13 cellular contexts compared by ENCODE assay signal in genomic region chr10:12156367-12157123, GRCh38. TPM values are rescaled to one million over a fixed set of nuclear protein-coding genes. Genes with fewer than 3 reads are reported as not detected.
A peak's percentile ranks its signal among the peaks of the same experiment; 100 is the strongest.
DNase-seq lines count a peak whose midpoint lies in the region; TF ChIP-seq lines count a peak whose summit lies in the region.
"Had no signal": no experiment of that assay in that cellular context is flagged by ENCODE, and none has a peak within 500 bp of the region (broad histone marks: within the 10 kb centered on the region; RNA-seq: fewer than 3 reads in every experiment).

No MANE protein-coding gene starts in this region.

- intact Hi-C loops in Caco-2 (cut with micrococcal nuclease; ENCODE audit: unreplicated experiment) (loop anchor here (1.0 kb wide), 1 partner anchor 26 kb away; no protein-coding TSS in a partner anchor), colonic mucosa (cut with DNase I) (no loop called here)

- H3K4me3 Mint-ChIP-seq in Caco-2 (ENCODE audit: unreplicated experiment), result peak overlapping the region; percentile 49
- H3K4me3 Mint-ChIP-seq: B cell; CD4-positive, alpha-beta T cell; GM23338 had no signal

- H3K9ac ChIP-seq in colonic mucosa (ENCODE audit: low read depth in 2 of 2, low read length in 2 of 2) (no peak overlapping the region), liver (ENCODE audit: low read depth in 1 of 2, low read length in 2 of 2) (peak overlapping the region in 1 of 2 donors; percentile 52)

- peak; percentile 49 to 64 for TF ChIP-seq RAD21 in liver (IDR thresholded peaks at IDR 0.05)

- no peak overlapping the region for H3K27ac ChIP-seq in colonic mucosa
- H3K27ac ChIP-seq in liver (ENCODE audit: low read depth in 1 of 2, low read length in 2 of 2), result peak overlapping the region; percentile 37 to 83

- DNase-seq in Caco-2 (peak; percentile 69 to 81), HuH-7.5 (ENCODE audit: low spot score) (peak; percentile 50), colonic mucosa (peak; percentile 28), epidermal melanocyte (ENCODE audit: insufficient read length, low spot score) (no peak), NOMO-1 treated with DMSO at 0.1 percent for 48 hours (lab: John Stamatoyannopoulos, UW; ENCODE audit: unreplicated experiment) (no peak), OCI-M2 (lab: John Stamatoyannopoulos, UW; ENCODE audit: unreplicated experiment) (no peak)
- DNase-seq: C1 segment of cervical spinal cord; CD4-positive, alpha-beta T cell; DMS79; H7 had no signal

- H3K36me3 Mint-ChIP-seq in Caco-2 (ENCODE audit: insufficient read depth, unreplicated experiment), result peaks cover 33% of the 10 kb centered on the region

- no TSS peak for BruUV-seq in Caco-2 (replicated peaks; lab: Mats Ljungman, UMichigan)

- H3K9me3 ChIP-seq in Caco-2 (no peaks in the 10 kb centered on the region), colonic mucosa (no peaks in the 10 kb centered on the region), liver (ENCODE audit: control insufficient read depth in 4 of 4, low read length in 3 of 4) (no peaks in the 10 kb centered on the region)

- CTCF ChIA-PET in Caco-2 (lab: Charles Lee), result interaction anchor here (0.7 to 1.1 kb wide), 2 partner anchors 23 to 26 kb away, joined by 3 to 8 read pairs; no protein-coding TSS in a partner anchor

- H3K9me3 Mint-ChIP-seq in Caco-2 (ENCODE audit: unreplicated experiment), result no peaks in the 10 kb centered on the region
- H3K9me3 Mint-ChIP-seq: CD4-positive, alpha-beta T cell; GM23338 had no signal

- H3K4me1 ChIP-seq in Caco-2 (peaks cover 27% of the 10 kb centered on the region), colonic mucosa (no peaks in the 10 kb centered on the region), liver (ENCODE audit: control insufficient read depth in 4 of 4, insufficient read depth in 4 of 4, low read length in 3 of 4) (peaks cover 4 to 21% (median 16%) of the 10 kb centered on the region in 4 donors)

- no peaks in the 10 kb centered on the region for H3K27me3 Mint-ChIP-seq in Caco-2 (ENCODE audit: insufficient read depth, unreplicated experiment)
- H3K27me3 Mint-ChIP-seq: B cell; CD4-positive, alpha-beta T cell had no signal

- H3K4me3 ChIP-seq in Caco-2 (ENCODE audit: low read depth, low read length) (peak overlapping the region; percentile 11; the same call in 1 of the 2 replicates), colonic mucosa (no peak overlapping the region), liver (ENCODE audit: low read depth in 1 of 3, low read length in 3 of 3) (no peak overlapping the region)
- H3K4me3 ChIP-seq: GM23338 had no signal

- POLR2A ChIA-PET in Caco-2 (lab: Charles Lee), result interaction anchor here (1.0 to 1.1 kb wide), 2 partner anchors 39 to 113 kb away, joined by 4 to 6 read pairs; partner anchors contain the start of gene NUDT5

- no peaks in the 10 kb centered on the region for H3K36me3 ChIP-seq in Caco-2 (ENCODE audit: control insufficient read depth, insufficient read depth, low read length)
- peaks cover 8% of the 10 kb centered on the region for H3K36me3 ChIP-seq in colonic mucosa
- H3K36me3 ChIP-seq in liver (ENCODE audit: control insufficient read depth in 4 of 4, insufficient read depth in 3 of 4, low read depth in 1 of 4, low read length in 3 of 4), result peaks cover 0 to 4% (median 1%) of the 10 kb centered on the region in 4 donors

- H3K4me1 Mint-ChIP-seq in Caco-2 (ENCODE audit: low read depth, unreplicated experiment), result peaks cover 27% of the 10 kb centered on the region
- H3K4me1 Mint-ChIP-seq: B cell, GM23338 had no signal

- TF ChIP-seq CTCF in Caco-2 (IDR thresholded peaks at IDR 0.05; ENCODE audit: insufficient read depth in 1 of 2, low read depth in 1 of 2, low read length in 1 of 2, severe bottlenecking in 1 of 2, unreplicated experiment in 1 of 2), result peak in 1 of 2 experiments; percentile 28
- no peak for TF ChIP-seq CTCF in colonic mucosa (IDR thresholded peaks at IDR 0.05)
- peak; percentile 27 for TF ChIP-seq CTCF in liver (IDR thresholded peaks at IDR 0.05; ENCODE audit: low read depth, low read length, missing input control)

- WGBS in liver, result 40% methylated on average over 14 of the region's 14 CpGs

- H3K27ac Mint-ChIP-seq in Caco-2 (ENCODE audit: unreplicated experiment), result peak overlapping the region; percentile 11
- H3K27ac Mint-ChIP-seq: B cell; CD4-positive, alpha-beta T cell; GM23338 had no signal

- H3K27me3 ChIP-seq in Caco-2 (replicated peaks; ENCODE audit: control insufficient read depth, insufficient read depth, low read length) (no peaks in the 10 kb centered on the region), colonic mucosa (no peaks in the 10 kb centered on the region), liver (ENCODE audit: control insufficient read depth in 4 of 4, insufficient read depth in 4 of 4, low read length in 3 of 4) (no peaks in the 10 kb centered on the region)

TF ChIP-seq in liver, 16 proteins besides CTCF, POLR2A, EP300 and RAD21:
- TF ChIP-seq NR2F2 (IDR thresholded peaks at IDR 0.05) (no peak), RXRA (IDR thresholded peaks at IDR 0.05) (peak; percentile 86 to 90), HNF4G (IDR thresholded peaks at IDR 0.05) (peak; percentile 98), FOXA1 (IDR thresholded peaks at IDR 0.05) (no peak), EGR1 (IDR thresholded peaks at IDR 0.05; ENCODE audit: low read depth in 2 of 2) (peak in 1 of 2 donors; percentile 36), GABPA (IDR thresholded peaks at IDR 0.05 in 1 of 2, conservative IDR thresholded peaks at IDR 0.05 in 1 of 2) (peak in 1 of 2 donors; percentile 55), SP1 (IDR thresholded peaks at IDR 0.05) (peak; percentile 97), REST (IDR thresholded peaks at IDR 0.05) (peak; percentile 79), JUND (IDR thresholded peaks at IDR 0.05) (peak; percentile 79 to 84), TAF1 (conservative IDR thresholded peaks at IDR 0.05) (peak; percentile 64), FOXA2 (IDR thresholded peaks at IDR 0.05) (no peak), YY1 (IDR thresholded peaks at IDR 0.05) (peak; percentile 81), ZBTB33 (IDR thresholded peaks at IDR 0.05) (peak; percentile 64), HNF4A (conservative IDR thresholded peaks at IDR 0.05) (peak; percentile 99 to 100)
- TF ChIP-seq, protein P1, sequence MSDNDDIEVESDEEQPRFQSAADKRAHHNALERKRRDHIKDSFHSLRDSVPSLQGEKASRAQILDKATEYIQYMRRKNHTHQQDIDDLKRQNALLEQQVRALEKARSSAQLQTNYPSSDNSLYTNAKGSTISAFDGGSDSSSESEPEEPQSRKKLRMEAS (IDR thresholded peaks at IDR 0.05), result peak; percentile 64
- TF ChIP-seq, protein P2, sequence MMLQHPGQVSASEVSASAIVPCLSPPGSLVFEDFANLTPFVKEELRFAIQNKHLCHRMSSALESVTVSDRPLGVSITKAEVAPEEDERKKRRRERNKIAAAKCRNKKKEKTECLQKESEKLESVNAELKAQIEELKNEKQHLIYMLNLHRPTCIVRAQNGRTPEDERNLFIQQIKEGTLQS (IDR thresholded peaks at IDR 0.05), result peak; percentile 48

RNA-seq across cellular contexts. Expression of gene SEC61A2, which starts 27.1 kb away (rescaled TPM):
- 27.5 and 34.1 TPM in 2 replicates for total RNA-seq in Caco-2 (2022)
- total RNA-seq in colonic mucosa, result 1 to 10 TPM; 4.6 TPM
- 1 to 10 TPM; 3.8 to 8.8 TPM for total RNA-seq in liver
- 1 to 10 TPM; 4.2 to 8.1 TPM for polyA plus RNA-seq in liver

RNA-seq across cellular contexts. Expression of gene NUDT5, which starts 39.1 kb away (rescaled TPM):
- 160 and 164 TPM in 2 replicates for total RNA-seq in Caco-2 (2022)
- total RNA-seq in colonic mucosa, result 10 to 100 TPM; 41.4 to 89.0 TPM
- 10 to 100 TPM; 21.9 to 44.3 TPM for total RNA-seq in liver
- polyA plus RNA-seq in liver, result 100 to 1,000 TPM in 1 of 2 donors, 10 to 100 TPM in 1; 54.3 to 115 TPM

RNA-seq across cellular contexts. Expression of gene CDC123, which starts 39.4 kb away (rescaled TPM):
- total RNA-seq in Caco-2 (2022), result 190 and 199 TPM in 2 replicates
- 10 to 100 TPM; 47.9 to 84.5 TPM for total RNA-seq in colonic mucosa
- 10 to 100 TPM; 43.3 to 58.5 TPM for total RNA-seq in liver
- 10 to 100 TPM; 32.7 to 38.0 TPM for polyA plus RNA-seq in liver

Comparison
In these comparisons a context has a peak if more than half of its experiments do, and no peak if none do; other contexts are left out.
1. DNase-seq: peak in Caco-2 (2 of 2), HuH-7.5 (single experiment) and colonic mucosa (single experiment); none in epidermal melanocyte (single experiment), NOMO-1 treated with DMSO at 0.1 percent for 48 hours (single experiment) and OCI-M2 (single experiment).